Comparison of ENCODE assay signal across 21 cellular contexts in genomic region chr15:62439543-62440016, GRCh38. TPM values are rescaled to one million over a fixed set of nuclear protein-coding genes. Genes with fewer than 3 reads are reported as not detected.
DNase-seq lines count a peak whose midpoint lies in the region; ATAC-seq, FAIRE-seq and TF ChIP-seq lines count a peak whose summit lies in the region.
"Had no signal": no experiment of that assay in that cellular context is flagged by ENCODE, and none has a peak within 500 bp of the region (broad histone marks: within the 10 kb centered on the region; RNA-seq: fewer than 3 reads in every experiment).

No MANE protein-coding gene starts in this region.

- peak; percentile 84 for DNase-seq in EH (ENCODE audit: low read depth)
- no peak for DNase-seq in ascending aorta (ENCODE audit: low spot score in 2 of 2)
- DNase-seq in right cardiac atrium, result no peak
- peak; percentile 55 for DNase-seq in stromal cell of bone marrow (ENCODE audit: low read depth)
- no peak for DNase-seq in urothelium cell line (ENCODE audit: low spot score)
- no peak for DNase-seq in glomerular visceral epithelial cell (ENCODE audit: extremely low spot score)
- DNase-seq: activated CD4-positive, alpha-beta T cell treated with anti-CD3 and anti-CD28 coated beads, Interleukin-2, amount 10 ng/mL, durations not matched to agents 24 days and 14 days; activated naive CD4-positive, alpha-beta T cell treated with anti-CD3 and anti-CD28 coated beads, Interleukin-2, amount 50 U/mL, for 16 hours; brain microvascular endothelial cell; DMS 273 treated with DMSO at 0.1 percent for 48 hours; left lung; MG63; NCI-H1930; NCI-H524; stimulated activated CD4-positive, alpha-beta T cell treated with anti-CD3 and anti-CD28 coated beads, Interleukin-12 subunit alpha, Interleukin-12 subunit beta, amount 100 ng/mL, for 4 hours; stimulated activated naive B cell treated with anti-CD40 and anti-IgM and Interleukin-4, amounts not matched to agents 10 μg/mL and 1 μg/mL and 100 μg/mL, for 72 hours had no signal

- peak; percentile 67 to 76 for ATAC-seq in right cardiac atrium
- ATAC-seq in GM19023 (IDR thresholded peaks at IDR 0.05; ENCODE audit: unreplicated experiment), result no peak
- ATAC-seq in HG03571 (IDR thresholded peaks at IDR 0.05; ENCODE audit: unreplicated experiment), result no peak
- ATAC-seq: left lung; stimulated activated naive B cell treated with anti-CD40 and anti-IgM and Interleukin-4, amounts not matched to agents 10 μg/mL and 1 μg/mL and 100 μg/mL, for 72 hours had no signal

- 68% methylated on average over 5 of the region's 5 CpGs for WGBS in right cardiac atrium

- H3K27me3 ChIP-seq in ascending aorta (no peaks in the 10 kb centered on the region), right cardiac atrium (ENCODE audit: control insufficient read depth, insufficient read depth) (no peaks in the 10 kb centered on the region)
- H3K27me3 ChIP-seq: brain microvascular endothelial cell, left lung, MG63, ovary had no signal

- no peak for TF ChIP-seq CTCF in ascending aorta (IDR thresholded peaks at IDR 0.05)

- H3K27ac ChIP-seq in ascending aorta (peak overlapping the region; percentile 41 to 50), right cardiac atrium (ENCODE audit: low read length) (peak overlapping the region; percentile 73)
- H3K27ac ChIP-seq: brain microvascular endothelial cell, left lung, ovary had no signal

- no peak overlapping the region for H3K4me3 ChIP-seq in ascending aorta
- H3K4me3 ChIP-seq in right cardiac atrium (ENCODE audit: low read length), result no peak overlapping the region
- H3K4me3 ChIP-seq: HAP-1, left lung, MG63, ovary had no signal

- intact Hi-C loops in ascending aorta (cut with DNase I) (no loop called here), right cardiac atrium (cut with DNase I) (no loop called here)

- H3K9me3 ChIP-seq in ascending aorta (no peaks in the 10 kb centered on the region), right cardiac atrium (ENCODE audit: control insufficient read depth, low read length) (no peaks in the 10 kb centered on the region)
- H3K9me3 ChIP-seq: HAP-1, left lung, MG63, ovary had no signal

- H3K36me3 ChIP-seq in ascending aorta, result no peaks in the 10 kb centered on the region
- H3K36me3 ChIP-seq: brain microvascular endothelial cell, HAP-1, left lung, MG63, ovary had no signal

- H3K4me1 ChIP-seq in ascending aorta, result peaks cover 0 to 37% of the 10 kb centered on the region in 2 donors
- H3K4me1 ChIP-seq in right cardiac atrium (ENCODE audit: control insufficient read depth, insufficient read depth, low read length), result peaks cover 15% of the 10 kb centered on the region
- H3K4me1 ChIP-seq: HAP-1, left lung had no signal

- FAIRE-seq in urothelium cell line (lab: Jason Lieb, UNC), result no peak
- FAIRE-seq: frontal cortex had no signal

RNA-seq across cellular contexts. Expression of gene TLN2, which starts 49.2 kb away (rescaled TPM):
- total RNA-seq in ascending aorta (30.3 TPM), right cardiac atrium (10 to 100 TPM; 17.9 to 33.0 (median 31.4) TPM)
- 8.5 TPM for polyA plus RNA-seq in right cardiac atrium

Comparison
In these comparisons a context has a peak if more than half of its experiments do, and no peak if none do; other contexts are left out.
1. DNase-seq: peak in EH (single experiment) and stromal cell of bone marrow (single experiment); none in ascending aorta (0 of 2), right cardiac atrium (0 of 3), urothelium cell line (single experiment) and glomerular visceral epithelial cell (single experiment).
2. ATAC-seq: peak in right cardiac atrium (2 of 2); none in GM19023 (single experiment) and HG03571 (single experiment).